In genomic region chr2:142012797-142013196, GRCh38 we compare ENCODE assay signal across 11 cellular contexts.
"Had no signal": no experiment of that assay in that cellular context is flagged by ENCODE, and none has a peak within 500 bp of the region (broad histone marks: within the 10 kb centered on the region; RNA-seq: fewer than 3 reads in every experiment).

No MANE protein-coding gene starts in this region.

- H3K9me3 ChIP-seq: HAP-1 had no signal

- H3K4me3 ChIP-seq: GM23248, GM23338, HAP-1 had no signal

- H3K4me2 ChIP-seq: GM23338 had no signal

- H3K4me1 ChIP-seq: HAP-1 had no signal

- H3K9ac ChIP-seq: GM23248 had no signal

- H3K36me3 ChIP-seq: HAP-1 had no signal

- H3K27ac ChIP-seq: GM23248 had no signal

- DNase-seq: GM23248, GOT3, H7, H9, HCEC 1CT, HFFc6 had no signal

- H2AFZ ChIP-seq: GM23248, GM23338 had no signal

- ATAC-seq: GM23338, HCT116 had no signal

- FAIRE-seq: H1, H54 had no signal
